10 cellular contexts compared by ENCODE assay signal in genomic region chr10:99975942-99976809, GRCh38. TPM values are rescaled to one million over a fixed set of nuclear protein-coding genes. Genes with fewer than 3 reads are reported as not detected.
DNase-seq lines count a peak whose midpoint lies in the region; ATAC-seq lines count a peak whose summit lies in the region.
"Had no signal": no experiment of that assay in that cellular context is flagged by ENCODE, and none has a peak within 500 bp of the region (broad histone marks: within the 10 kb centered on the region; RNA-seq: fewer than 3 reads in every experiment).

No MANE protein-coding gene starts in this region.

- in situ Hi-C loops in KBM-7 (cut with MboI; ENCODE audit: low pct_unique_long_range_greater_than_20kb, low sequenced_read_pairs) = no loop called here

- H3K4me1 Mint-ChIP-seq in dendritic cell treated with granulocyte-macrophage colony-stimulating factor and Interleukin-4, amounts not matched to agents 40 ng/mL and 50 ng/mL, for 4 days (ENCODE audit: low read depth) = peaks cover 24% of the 10 kb centered on the region
- H3K4me1 Mint-ChIP-seq in naive B cell = peaks cover 44 to 76% (median 61%) of the 10 kb centered on the region in 3 donors

- intact Hi-C loops in dendritic cell treated with granulocyte-macrophage colony-stimulating factor and Interleukin-4, amounts not matched to agents 40 ng/mL and 50 ng/mL, for 4 days (cut with micrococcal nuclease) = no loop called here

- H3K9me3 Mint-ChIP-seq in dendritic cell treated with granulocyte-macrophage colony-stimulating factor and Interleukin-4, amounts not matched to agents 40 ng/mL and 50 ng/mL, for 4 days = no peaks in the 10 kb centered on the region
- no peaks in the 10 kb centered on the region for H3K9me3 Mint-ChIP-seq in naive B cell

- peak overlapping the region; percentile 78 for H3K27ac Mint-ChIP-seq in dendritic cell treated with granulocyte-macrophage colony-stimulating factor and Interleukin-4, amounts not matched to agents 40 ng/mL and 50 ng/mL, for 4 days
- H3K27ac Mint-ChIP-seq in naive B cell = peak overlapping the region; percentile 44 to 89 (median 78)

- no peaks in the 10 kb centered on the region for H3K27me3 Mint-ChIP-seq in dendritic cell treated with granulocyte-macrophage colony-stimulating factor and Interleukin-4, amounts not matched to agents 40 ng/mL and 50 ng/mL, for 4 days
- H3K27me3 Mint-ChIP-seq in naive B cell = no peaks in the 10 kb centered on the region

- ATAC-seq in naive B cell (ENCODE audit: low read depth in 2 of 2) = no peak
- ATAC-seq in GM21786 (IDR thresholded peaks at IDR 0.05; ENCODE audit: unreplicated experiment) = no peak

- peaks cover 13% of the 10 kb centered on the region for H3K36me3 Mint-ChIP-seq in dendritic cell treated with granulocyte-macrophage colony-stimulating factor and Interleukin-4, amounts not matched to agents 40 ng/mL and 50 ng/mL, for 4 days (ENCODE audit: low read depth)
- H3K36me3 Mint-ChIP-seq in naive B cell = peaks cover 0 to under 1% of the 10 kb centered on the region in 2 donors

- DNase-seq in COLO829 (ENCODE audit: low spot score) (peak; percentile 35), NAMALWA (ENCODE audit: low spot score) (peak; percentile 87), naive B cell (no peak), KBM-7 (no peak), NCI-H1092 (lab: John Stamatoyannopoulos, UW) (no peak), iPS-NIHi11 (ENCODE audit: low spot score) (no peak)
- DNase-seq: GDM1, WERI-Rb-1 had no signal

- no peak overlapping the region for H3K4me3 Mint-ChIP-seq in dendritic cell treated with granulocyte-macrophage colony-stimulating factor and Interleukin-4, amounts not matched to agents 40 ng/mL and 50 ng/mL, for 4 days
- H3K4me3 Mint-ChIP-seq in naive B cell = peak overlapping the region; percentile 19 to 82 (median 48)

RNA-seq across cellular contexts. Expression of gene DNMBP, which starts 33.6 kb away (rescaled TPM):
- 10 to 100 TPM in 1 of 6 donors, 1 to 10 TPM in 5; 1.2 to 11.9 (median 6.1) TPM for polyA plus RNA-seq in naive B cell (ENCODE audit: low read depth in 6 of 6)

Comparison
In these comparisons a context has a peak if more than half of its experiments do, and no peak if none do; other contexts are left out.
1. DNase-seq: peak in COLO829 (single experiment) and NAMALWA (single experiment); none in naive B cell (single experiment), KBM-7 (single experiment), NCI-H1092 (single experiment) and iPS-NIHi11 (single experiment).